In genomic region chr7:136728945-136729344, GRCh38 we compare ENCODE assay signal across 20 cellular contexts.
"Had no signal": no experiment of that assay in that cellular context is flagged by ENCODE, and none has a peak within 500 bp of the region (broad histone marks: within the 10 kb centered on the region; RNA-seq: fewer than 3 reads in every experiment).

No MANE protein-coding gene starts in this region.

- H3K36me3 ChIP-seq: Peyer's patch had no signal

- H3K4me3 ChIP-seq: Peyer's patch had no signal

- H3K27ac ChIP-seq: Peyer's patch had no signal

- DNase-seq: activated B cell treated with CpG ODN at 0.5 μM for 24 hours; activated CD4-positive, alpha-beta memory T cell treated with anti-CD3 and anti-CD28 coated beads for 36 hours; activated CD4-positive, alpha-beta T cell treated with anti-CD3 and anti-CD28 coated beads for 1 hour; activated CD4-positive, alpha-beta T cell treated with anti-CD3 and anti-CD28 coated beads, Interleukin-2, amount 10 ng/mL, durations not matched to agents 24 days and 14 days; activated CD8-positive, alpha-beta memory T cell treated with anti-CD3 and anti-CD28 coated beads for 24 hours; activated effector memory CD4-positive, alpha-beta T cell treated with anti-CD3 and anti-CD28 coated beads, Interleukin-2, amount 50 U/mL, for 16 hours; activated naive CD4-positive, alpha-beta T cell treated with Interleukin-2 at 50 U/mL for 16 hours; activated naive CD8-positive, alpha-beta T cell treated with anti-CD3 and anti-CD28 coated beads, Interleukin-2, amount 50 U/mL, for 24 hours; activated T-cell treated with anti-CD3 and anti-CD28 coated beads, Interleukin-2, amount 50 U/mL, for 4 hours; amygdala; Karpas-422; NCI-H1048; NCI-H146; NCI-H1930; NCI-H2171 treated with DMSO at 0.1 percent for 48 hours; NCI-H510A treated with DMSO at 0.1 percent for 48 hours; Peyer's patch; SHP77 treated with DMSO at 0.1 percent for 48 hours; T-helper 17 cell; T-helper 9 cell had no signal

- H3K27me3 ChIP-seq: Peyer's patch had no signal

- H3K4me1 ChIP-seq: Peyer's patch had no signal

- H3K9me3 ChIP-seq: Peyer's patch had no signal
